21 cellular contexts compared by ENCODE assay signal in the genomic region with DNA sequence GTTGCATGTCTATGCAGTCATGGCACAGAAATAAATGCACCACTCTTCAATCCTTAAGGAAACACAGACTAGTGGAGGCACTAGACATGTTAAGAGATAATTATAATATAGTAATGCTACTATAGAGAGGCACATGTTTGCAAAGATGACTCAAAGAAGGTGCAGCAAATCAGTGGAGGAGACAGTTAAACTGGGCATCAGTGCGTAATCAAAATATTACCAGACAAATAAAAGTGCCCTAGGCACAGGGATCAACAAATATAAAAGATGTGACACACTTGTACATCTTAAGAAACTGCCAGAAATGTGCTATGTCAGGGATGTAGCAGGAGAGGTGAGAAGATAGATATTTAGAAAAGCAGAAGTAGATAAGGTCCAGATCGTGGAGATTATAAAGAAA.
"Had no signal": no experiment of that assay in that cellular context is flagged by ENCODE, and none has a peak within 500 bp of the region (broad histone marks: within the 10 kb centered on the region; RNA-seq: fewer than 3 reads in every experiment).

No MANE protein-coding gene starts in this region.

- H3K27me3 ChIP-seq: esophagus muscularis mucosa, gastrocnemius medialis, heart right ventricle, left lung had no signal

- H3K4me1 ChIP-seq: esophagus muscularis mucosa, gastrocnemius medialis, heart right ventricle, left lung, lower lobe of right lung had no signal

- H3K27ac ChIP-seq: coronary artery, dorsolateral prefrontal cortex, esophagus muscularis mucosa, gastrocnemius medialis, heart right ventricle, left lung, lower lobe of right lung had no signal

- DNase-seq: dermis blood vessel endothelial cell; dorsolateral prefrontal cortex; effector CD4-positive, alpha-beta T cell; effector memory CD4-positive, alpha-beta T cell; foreskin melanocyte; gastrocnemius medialis; glutamatergic neuron; head of caudate nucleus; heart right ventricle; hippocampal formation; left cardiac atrium; left lung; left ventricle myocardium superior; lower lobe of right lung; mesenchymal stem cell; mucosa of descending colon had no signal

- H3K4me3 ChIP-seq: coronary artery, dorsolateral prefrontal cortex, esophagus muscularis mucosa, gastrocnemius medialis, heart right ventricle, left lung, lower lobe of right lung, mucosa of descending colon had no signal

- FAIRE-seq: colon, islet of Langerhans, keratinocyte had no signal

- ATAC-seq: gastrocnemius medialis, heart right ventricle, left cardiac atrium, left lung, left ventricle myocardium superior, lower lobe of right lung, mucosa of descending colon had no signal

- H3K9me3 ChIP-seq: esophagus muscularis mucosa, gastrocnemius medialis, heart right ventricle, left lung, lower lobe of right lung, mucosa of descending colon had no signal

- H3K36me3 ChIP-seq: esophagus muscularis mucosa, gastrocnemius medialis, heart right ventricle, left lung, lower lobe of right lung had no signal
